16 cellular contexts compared by ENCODE assay signal in genomic region chr14:60515696-60516284, GRCh38. TPM values are rescaled to one million over a fixed set of nuclear protein-coding genes. Genes with fewer than 3 reads are reported as not detected.
DNase-seq lines count a peak whose midpoint lies in the region; ATAC-seq and TF ChIP-seq lines count a peak whose summit lies in the region.
"Had no signal": no experiment of that assay in that cellular context is flagged by ENCODE, and none has a peak within 500 bp of the region (broad histone marks: within the 10 kb centered on the region; RNA-seq: fewer than 3 reads in every experiment).

No MANE protein-coding gene starts in this region.

- TF ChIP-seq CTCF in spleen (IDR thresholded peaks at IDR 0.05 in 8 of 11, conservative IDR thresholded peaks at IDR 0.05 in 3 of 11): no peak

- DNase-seq in NCI-H748 (lab: John Stamatoyannopoulos, UW; ENCODE audit: unreplicated experiment) (peak; percentile 18), NCI-H748 treated with DMSO at 0.1 percent for 48 hours (lab: John Stamatoyannopoulos, UW) (no peak), immature natural killer cell (no peak), spleen (no peak)
- no peak for DNase-seq in activated T-helper 1 cell treated with anti-CD3 and anti-CD28 coated beads, Interleukin-12 subunit alpha, Interleukin-12 subunit beta, Interleukin-2, Interleukin-4 antibody, amounts not matched to agents 30 ng/mL and 10 ng/mL and 1 ng/mL, durations not matched to agents 14 hours and 24 hours and 36 hours (ENCODE audit: low spot score)
- DNase-seq in activated CD4-positive, alpha-beta T cell treated with anti-CD3 and anti-CD28 coated beads, Interleukin-2, amount 10 ng/mL, durations not matched to agents 24 days and 14 days: no peak
- DNase-seq: 8988T; activated CD4-positive, alpha-beta T cell treated with anti-CD3 and anti-CD28 coated beads for 4 hours; DMS 273 treated with DMSO at 0.1 percent for 48 hours; NCI-H1105; NCI-H82 had no signal

- H3K4me3 Mint-ChIP-seq in activated T-helper 1 cell treated with anti-CD3 and anti-CD28 coated beads, Interleukin-12 subunit alpha, Interleukin-12 subunit beta, Interleukin-2, Interleukin-4 antibody, amounts not matched to agents 30 ng/mL and 10 ng/mL and 1 ng/mL, durations not matched to agents 14 hours and 24 hours and 36 hours: peak overlapping the region; percentile 28
- H3K4me3 Mint-ChIP-seq in immature natural killer cell: peak overlapping the region in 4 of 5 donors; percentile 42 to 70 (median 43)
- H3K4me3 Mint-ChIP-seq in activated CD4-positive, alpha-beta T cell treated with anti-CD3 and anti-CD28 coated beads, Interleukin-2, amount 10 ng/mL, durations not matched to agents 24 days and 14 days: no peak overlapping the region
- H3K4me3 Mint-ChIP-seq: stimulated activated memory B cell treated with anti-CD40 and anti-IgM and Interleukin-4, amounts not matched to agents 10 μg/mL and 1 μg/mL and 100 μg/mL, for 72 hours had no signal

- H3K4me1 Mint-ChIP-seq in activated T-helper 1 cell treated with anti-CD3 and anti-CD28 coated beads, Interleukin-12 subunit alpha, Interleukin-12 subunit beta, Interleukin-2, Interleukin-4 antibody, amounts not matched to agents 30 ng/mL and 10 ng/mL and 1 ng/mL, durations not matched to agents 14 hours and 24 hours and 36 hours (ENCODE audit: low read depth): peaks cover 8% of the 10 kb centered on the region
- peaks cover 9 to 26% of the 10 kb centered on the region in 2 donors for H3K4me1 Mint-ChIP-seq in immature natural killer cell
- no peaks in the 10 kb centered on the region for H3K4me1 Mint-ChIP-seq in activated CD4-positive, alpha-beta T cell treated with anti-CD3 and anti-CD28 coated beads, Interleukin-2, amount 10 ng/mL, durations not matched to agents 24 days and 14 days

- H3K4me3 ChIP-seq in spleen: peak overlapping the region in 6 of 8 donors; percentile 22 to 65 (median 31)

- intact Hi-C loops in activated T-helper 1 cell treated with anti-CD3 and anti-CD28 coated beads, Interleukin-12 subunit alpha, Interleukin-12 subunit beta, Interleukin-2, Interleukin-4 antibody, amounts not matched to agents 30 ng/mL and 10 ng/mL and 1 ng/mL, durations not matched to agents 14 hours and 24 hours and 36 hours (cut with micrococcal nuclease): loop anchor here (5.0 to 10.0 kb wide), 2 partner anchors 33 to 509 kb away; no protein-coding TSS in a partner anchor
- intact Hi-C loops in spleen (cut with DNase I; ENCODE audit: low total_unique reads): no loop called here
- intact Hi-C loops in activated CD4-positive, alpha-beta T cell treated with anti-CD3 and anti-CD28 coated beads, Interleukin-2, amount 10 ng/mL, durations not matched to agents 24 days and 14 days (cut with micrococcal nuclease): no loop called here

- no peak for TF ChIP-seq POLR2A in spleen (IDR thresholded peaks at IDR 0.05)

- H3K27ac Mint-ChIP-seq in activated T-helper 1 cell treated with anti-CD3 and anti-CD28 coated beads, Interleukin-12 subunit alpha, Interleukin-12 subunit beta, Interleukin-2, Interleukin-4 antibody, amounts not matched to agents 30 ng/mL and 10 ng/mL and 1 ng/mL, durations not matched to agents 14 hours and 24 hours and 36 hours: peak overlapping the region; percentile 76
- no peak overlapping the region for H3K27ac Mint-ChIP-seq in immature natural killer cell
- no peak overlapping the region for H3K27ac Mint-ChIP-seq in activated CD4-positive, alpha-beta T cell treated with anti-CD3 and anti-CD28 coated beads, Interleukin-2, amount 10 ng/mL, durations not matched to agents 24 days and 14 days
- H3K27ac Mint-ChIP-seq: stimulated activated memory B cell treated with anti-CD40 and anti-IgM and Interleukin-4, amounts not matched to agents 10 μg/mL and 1 μg/mL and 100 μg/mL, for 72 hours had no signal

- ATAC-seq in GM19397 (IDR thresholded peaks at IDR 0.05; ENCODE audit: unreplicated experiment) (no peak), GM18907 (IDR thresholded peaks at IDR 0.05; ENCODE audit: unreplicated experiment) (no peak)
- ATAC-seq: stimulated activated memory B cell treated with anti-CD40 and anti-IgM and Interleukin-4, amounts not matched to agents 10 μg/mL and 1 μg/mL and 100 μg/mL, for 72 hours had no signal

- no peak overlapping the region for H3K27ac ChIP-seq in spleen
- H3K27ac ChIP-seq: SK-N-MC had no signal

- peaks cover 0 to 91% (median 59%) of the 10 kb centered on the region in 7 donors for H3K27me3 ChIP-seq in spleen (replicated peaks in 1 of 7)

- H3K9me3 ChIP-seq in spleen: peaks cover 0 to 9% (median 0%) of the 10 kb centered on the region in 8 donors

- peaks cover 7% of the 10 kb centered on the region for H3K9me3 Mint-ChIP-seq in activated T-helper 1 cell treated with anti-CD3 and anti-CD28 coated beads, Interleukin-12 subunit alpha, Interleukin-12 subunit beta, Interleukin-2, Interleukin-4 antibody, amounts not matched to agents 30 ng/mL and 10 ng/mL and 1 ng/mL, durations not matched to agents 14 hours and 24 hours and 36 hours
- peaks cover 0 to 17% (median 3%) of the 10 kb centered on the region in 6 donors for H3K9me3 Mint-ChIP-seq in immature natural killer cell
- peaks cover 7% of the 10 kb centered on the region for H3K9me3 Mint-ChIP-seq in activated CD4-positive, alpha-beta T cell treated with anti-CD3 and anti-CD28 coated beads, Interleukin-2, amount 10 ng/mL, durations not matched to agents 24 days and 14 days

- peaks cover 56% of the 10 kb centered on the region for H3K27me3 Mint-ChIP-seq in activated T-helper 1 cell treated with anti-CD3 and anti-CD28 coated beads, Interleukin-12 subunit alpha, Interleukin-12 subunit beta, Interleukin-2, Interleukin-4 antibody, amounts not matched to agents 30 ng/mL and 10 ng/mL and 1 ng/mL, durations not matched to agents 14 hours and 24 hours and 36 hours (ENCODE audit: insufficient read depth)
- peaks cover 18 to 30% (median 25%) of the 10 kb centered on the region in 3 donors for H3K27me3 Mint-ChIP-seq in immature natural killer cell (ENCODE audit: low read depth in 3 of 3)
- H3K27me3 Mint-ChIP-seq in activated CD4-positive, alpha-beta T cell treated with anti-CD3 and anti-CD28 coated beads, Interleukin-2, amount 10 ng/mL, durations not matched to agents 24 days and 14 days: peaks cover 56% of the 10 kb centered on the region

- WGBS in spleen, 5 donors: 7 to 16% (median 10%) methylated on average over 18 to 39 of the region's 39 CpGs

- no peaks in the 10 kb centered on the region for H3K36me3 ChIP-seq in spleen

- peaks cover 3 to 31% (median 26%) of the 10 kb centered on the region in 6 donors for H3K4me1 ChIP-seq in spleen

- peaks cover 7% of the 10 kb centered on the region for H3K36me3 Mint-ChIP-seq in activated T-helper 1 cell treated with anti-CD3 and anti-CD28 coated beads, Interleukin-12 subunit alpha, Interleukin-12 subunit beta, Interleukin-2, Interleukin-4 antibody, amounts not matched to agents 30 ng/mL and 10 ng/mL and 1 ng/mL, durations not matched to agents 14 hours and 24 hours and 36 hours (ENCODE audit: low read depth)
- H3K36me3 Mint-ChIP-seq in immature natural killer cell: peaks cover 0 to 3% (median 3%) of the 10 kb centered on the region in 3 donors
- no peaks in the 10 kb centered on the region for H3K36me3 Mint-ChIP-seq in activated CD4-positive, alpha-beta T cell treated with anti-CD3 and anti-CD28 coated beads, Interleukin-2, amount 10 ng/mL, durations not matched to agents 24 days and 14 days (ENCODE audit: low read depth)
- H3K36me3 Mint-ChIP-seq: stimulated activated memory B cell treated with anti-CD40 and anti-IgM and Interleukin-4, amounts not matched to agents 10 μg/mL and 1 μg/mL and 100 μg/mL, for 72 hours had no signal

RNA-seq across cellular contexts. Expression of gene SIX6, which starts 6.8 kb away (rescaled TPM):
- total RNA-seq in activated T-helper 1 cell treated with anti-CD3 and anti-CD28 coated beads, Interleukin-12 subunit alpha, Interleukin-12 subunit beta, Interleukin-2, Interleukin-4 antibody, amounts not matched to agents 30 ng/mL and 10 ng/mL and 1 ng/mL, durations not matched to agents 14 hours and 24 hours and 36 hours: not detected in 2 replicates
- polyA plus RNA-seq in immature natural killer cell: not detected
- not detected for total RNA-seq in spleen
- not detected for polyA plus RNA-seq in spleen
- total RNA-seq in activated CD4-positive, alpha-beta T cell treated with anti-CD3 and anti-CD28 coated beads, Interleukin-2, amount 10 ng/mL, durations not matched to agents 24 days and 14 days: not detected in 2 replicates
- polyA plus RNA-seq: neural cell had no signal

RNA-seq across cellular contexts. Expression of gene C14orf39, which starts 29.9 kb away (rescaled TPM):
- total RNA-seq in activated T-helper 1 cell treated with anti-CD3 and anti-CD28 coated beads, Interleukin-12 subunit alpha, Interleukin-12 subunit beta, Interleukin-2, Interleukin-4 antibody, amounts not matched to agents 30 ng/mL and 10 ng/mL and 1 ng/mL, durations not matched to agents 14 hours and 24 hours and 36 hours: not detected in 2 replicates
- not detected for polyA plus RNA-seq in immature natural killer cell
- total RNA-seq in spleen: not detected
- polyA plus RNA-seq in spleen: not detected
- not detected in 2 replicates for total RNA-seq in activated CD4-positive, alpha-beta T cell treated with anti-CD3 and anti-CD28 coated beads, Interleukin-2, amount 10 ng/mL, durations not matched to agents 24 days and 14 days
